8 cellular contexts compared by ENCODE assay signal in the genomic region with DNA sequence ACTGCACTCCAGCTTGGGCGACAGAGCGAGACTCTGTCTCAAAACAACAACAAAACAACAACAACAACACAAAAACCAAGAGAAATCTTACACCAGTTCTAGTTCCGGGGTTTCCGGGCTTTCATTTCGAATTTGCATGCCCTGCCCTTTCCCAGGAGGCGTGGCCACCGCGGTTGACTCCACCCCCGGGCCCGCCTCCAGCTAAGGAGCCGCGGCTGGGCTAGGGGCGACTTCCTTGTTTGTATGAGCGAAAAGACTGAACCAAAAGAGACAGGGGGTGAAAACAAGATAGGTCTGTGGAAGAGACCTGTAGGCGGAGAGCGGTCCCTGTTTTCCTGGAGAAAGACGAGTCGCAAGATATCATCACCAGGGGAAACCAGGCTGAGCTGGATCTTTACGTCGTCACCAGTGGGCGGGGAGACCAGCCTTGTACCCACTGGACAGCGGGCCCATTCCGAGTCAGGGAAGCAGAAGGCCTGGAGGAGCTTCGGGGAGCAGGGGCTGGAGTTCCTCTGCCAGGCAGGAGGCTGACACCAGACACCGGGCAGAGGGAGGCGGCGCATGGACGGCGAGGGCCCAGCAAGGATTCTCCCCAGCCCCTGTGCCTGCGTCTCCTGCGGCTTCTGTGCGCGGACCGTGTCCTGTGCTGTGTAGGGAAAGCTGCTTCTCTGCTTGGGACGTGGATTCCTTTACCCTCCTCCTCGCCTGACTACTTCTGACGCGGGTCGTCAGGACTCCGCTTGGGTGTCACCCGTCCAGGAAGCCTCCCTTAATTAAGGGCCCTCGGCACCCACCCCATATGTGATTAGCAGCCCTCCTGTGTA. TPM values are rescaled to one million over a fixed set of nuclear protein-coding genes. Genes with fewer than 3 reads are reported as not detected.
DNase-seq lines count a peak whose midpoint lies in the region; ATAC-seq and TF ChIP-seq lines count a peak whose summit lies in the region.

No MANE protein-coding gene starts in this region.

- no peaks in the 10 kb centered on the region for H3K4me1 ChIP-seq in colonic mucosa

- no peaks in the 10 kb centered on the region for H3K9me3 ChIP-seq in colonic mucosa

- no peaks in the 10 kb centered on the region for H3K27me3 ChIP-seq in colonic mucosa

- no peaks in the 10 kb centered on the region for H3K36me3 Mint-ChIP-seq in activated CD4-positive, alpha-beta T cell treated with anti-CD3 and anti-CD28 coated beads, Interleukin-2, amount 10 ng/mL, durations not matched to agents 24 days and 14 days (ENCODE audit: low read depth)

- DNase-seq in AG08395 (ENCODE audit: low spot score) (peak; percentile 88), NCI-H526 (lab: John Stamatoyannopoulos, UW) (peak; percentile 91 to 92), colonic mucosa (peak; percentile 96), left kidney (ENCODE audit: low read depth, low spot score) (peak; percentile 97)
- DNase-seq in activated CD4-positive, alpha-beta T cell treated with anti-CD3 and anti-CD28 coated beads, Interleukin-2, amount 10 ng/mL, durations not matched to agents 24 days and 14 days: peak; percentile 98
- DNase-seq in stimulated activated CD4-positive, alpha-beta T cell treated with anti-CD3 and anti-CD28 coated beads, Interleukin-1b, Interleukin-23, amount 100 ng/mL, for 48 hours: peak; percentile 89

- peak overlapping the region; percentile 69 for H3K4me3 ChIP-seq in colonic mucosa

- no peaks in the 10 kb centered on the region for H3K9me3 Mint-ChIP-seq in activated CD4-positive, alpha-beta T cell treated with anti-CD3 and anti-CD28 coated beads, Interleukin-2, amount 10 ng/mL, durations not matched to agents 24 days and 14 days

- H3K4me1 Mint-ChIP-seq in activated CD4-positive, alpha-beta T cell treated with anti-CD3 and anti-CD28 coated beads, Interleukin-2, amount 10 ng/mL, durations not matched to agents 24 days and 14 days: peaks cover 26% of the 10 kb centered on the region

- peaks cover 2% of the 10 kb centered on the region for H3K27me3 Mint-ChIP-seq in activated CD4-positive, alpha-beta T cell treated with anti-CD3 and anti-CD28 coated beads, Interleukin-2, amount 10 ng/mL, durations not matched to agents 24 days and 14 days

- peak overlapping the region; percentile 98 for H3K4me3 Mint-ChIP-seq in activated CD4-positive, alpha-beta T cell treated with anti-CD3 and anti-CD28 coated beads, Interleukin-2, amount 10 ng/mL, durations not matched to agents 24 days and 14 days

- peak overlapping the region; percentile 100 for H3K27ac Mint-ChIP-seq in activated CD4-positive, alpha-beta T cell treated with anti-CD3 and anti-CD28 coated beads, Interleukin-2, amount 10 ng/mL, durations not matched to agents 24 days and 14 days

- H3K27ac ChIP-seq in colonic mucosa: peak overlapping the region; percentile 99

- H3K9ac ChIP-seq in colonic mucosa (ENCODE audit: low read depth in 2 of 2, low read length in 2 of 2): peak overlapping the region; percentile 96 to 99

- ATAC-seq in GM19023 (IDR thresholded peaks at IDR 0.05; ENCODE audit: unreplicated experiment) (peak; percentile 73), HG03439 (IDR thresholded peaks at IDR 0.05; ENCODE audit: unreplicated experiment) (peak; percentile 71)

- intact Hi-C loops in activated CD4-positive, alpha-beta T cell treated with anti-CD3 and anti-CD28 coated beads, Interleukin-2, amount 10 ng/mL, durations not matched to agents 24 days and 14 days (cut with micrococcal nuclease): loop anchor here (1.0 to 2.0 kb wide), 3 partner anchors 20 to 95 kb away; a partner anchor contains a TSS
- intact Hi-C loops in colonic mucosa (cut with DNase I): loop anchor here (2.0 kb wide), 1 partner anchor 20 kb away; no protein-coding TSS in a partner anchor

- no peaks in the 10 kb centered on the region for H3K36me3 ChIP-seq in colonic mucosa

- no peak for TF ChIP-seq CTCF in colonic mucosa (IDR thresholded peaks at IDR 0.05)

RNA-seq across cellular contexts. Expression of a gene that starts 10.4 kb away (rescaled TPM):
- 3.3 and 3.5 TPM in 2 replicates for total RNA-seq in activated CD4-positive, alpha-beta T cell treated with anti-CD3 and anti-CD28 coated beads, Interleukin-2, amount 10 ng/mL, durations not matched to agents 24 days and 14 days
- 1 to 10 TPM; 2.0 to 5.7 TPM for total RNA-seq in colonic mucosa

Comparison
In these comparisons a context has a peak if more than half of its experiments do, and no peak if none do; other contexts are left out.
1. Peak in every context shown above with its lines: DNase-seq, ATAC-seq, H3K4me3 ChIP-seq and H3K27ac ChIP-seq.